ENCODE assay signal across 13 cellular contexts in the genomic region with DNA sequence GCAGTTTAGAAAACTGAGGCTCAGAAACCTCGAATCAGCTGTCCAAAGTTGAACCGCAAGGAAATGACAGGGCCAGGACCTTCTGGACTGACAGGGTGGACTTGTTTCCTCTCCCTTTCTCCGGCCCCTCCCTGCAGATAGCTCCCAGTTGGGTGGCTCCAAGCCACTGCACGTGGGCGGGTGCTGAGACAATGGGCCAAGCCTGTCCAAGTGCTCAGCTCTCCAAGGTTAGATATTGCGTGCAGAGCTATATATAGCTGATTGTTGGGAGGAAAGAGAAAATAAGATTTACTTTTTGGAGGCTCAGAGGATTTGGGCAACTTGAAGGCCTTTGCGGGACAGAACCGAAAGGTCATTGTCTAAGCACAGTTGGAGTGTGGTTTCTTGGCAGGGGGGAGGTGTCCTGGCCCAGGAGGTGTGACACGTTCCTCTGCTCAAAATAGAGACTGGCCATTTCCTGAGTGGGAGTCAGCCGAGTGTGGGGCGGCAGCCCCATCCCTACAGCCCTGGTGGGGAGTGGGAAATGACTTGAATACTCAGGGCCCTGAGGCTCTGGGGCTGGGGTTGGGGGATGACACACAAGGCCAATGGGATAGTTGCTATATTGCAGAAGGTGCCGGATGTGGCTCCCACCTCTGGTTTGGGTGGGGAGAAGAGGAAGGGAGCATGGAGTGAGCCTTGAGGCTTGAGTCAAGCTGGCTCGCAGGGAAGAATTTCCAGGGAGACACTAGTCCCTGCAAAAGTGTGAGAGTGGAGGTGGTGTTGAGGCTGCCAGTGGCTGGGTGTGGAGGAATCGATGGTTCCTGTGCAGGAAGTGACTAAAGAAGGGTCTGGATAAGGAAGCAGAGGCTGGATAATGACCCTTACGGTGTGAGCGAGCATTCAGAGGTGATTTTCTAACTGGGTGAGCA. TPM values are rescaled to one million over a fixed set of nuclear protein-coding genes. Genes with fewer than 3 reads are reported as not detected.
A peak's percentile ranks its signal among the peaks of the same experiment; 100 is the strongest.
DNase-seq lines count a peak whose midpoint lies in the region; ATAC-seq, FAIRE-seq and TF ChIP-seq lines count a peak whose summit lies in the region.
"Had no signal": no experiment of that assay in that cellular context is flagged by ENCODE, and none has a peak within 500 bp of the region (broad histone marks: within the 10 kb centered on the region; RNA-seq: fewer than 3 reads in every experiment).

No MANE protein-coding gene starts in this region.

- peak; percentile 71 for DNase-seq in AG10803 (ENCODE audit: low read depth)
- DNase-seq in K562 (ENCODE audit: extremely low read depth in 1 of 4, low spot score in 3 of 4): peak; percentile 60 to 83 (median 71)
- DNase-seq in left ventricle myocardium superior: peak; percentile 88
- peak; percentile 95 for DNase-seq in posterior vena cava (ENCODE audit: low spot score)
- DNase-seq in activated CD4-positive, CD25-positive, alpha-beta regulatory T cell treated with anti-CD3 and anti-CD28 coated beads, Interleukin-2, amount 50 U/mL, for 72 hours: no peak
- DNase-seq in naive thymus-derived CD8-positive, alpha-beta T cell: no peak
- DNase-seq in stimulated activated CD4-positive, alpha-beta T cell treated with anti-CD3 and anti-CD28 coated beads, Interleukin-12 subunit alpha, Interleukin-12 subunit beta, amount 100 ng/mL, for 4 hours: no peak
- DNase-seq: ACHN; activated B cell treated with CpG ODN at 0.5 μM for 24 hours; activated naive CD4-positive, alpha-beta T cell treated with anti-CD3 and anti-CD28 coated beads, Interleukin-2, amount 50 U/mL, for 16 hours had no signal

- TF ChIP-seq CTCF in AG10803 (conservative IDR thresholded peaks at IDR 0.05; ENCODE audit: low read length) (no peak), K562 (IDR thresholded peaks at IDR 0.05 in 2 of 3, conservative IDR thresholded peaks at IDR 0.05 in 1 of 3; ENCODE audit: insufficient read depth in 2 of 3, low read depth in 1 of 3, low read length in 3 of 3) (no peak)

- 32% methylated on average over 15 of the region's 16 CpGs for WGBS in K562 (ENCODE audit: insufficient coverage, low coverage, missing lambda C conversion rate)

- peak overlapping the region; percentile 35 for H3K4me2 ChIP-seq in K562 (ENCODE audit: insufficient read depth, low read length)
- H3K4me2 ChIP-seq: neural progenitor cell had no signal

- FAIRE-seq in K562 (lab: Jason Lieb, UNC): peak; percentile 96

- peaks cover 8 to 27% of the 10 kb centered on the region in 2 experiments for H3K4me1 ChIP-seq in K562 (replicated peaks in 1 of 2; ENCODE audit: control insufficient read depth in 2 of 2, insufficient read depth in 2 of 2, low read length in 2 of 2)
- H3K4me1 ChIP-seq: neural progenitor cell had no signal

- TF ChIP-seq EP300 in K562 (IDR thresholded peaks at IDR 0.05; ENCODE audit: low read length): no peak

- POLR2A ChIA-PET in K562 (lab: Yijun Ruan, JAX): interaction anchor here (0.7 kb wide), 1 partner anchor 45 kb away, joined by 3 read pairs; no protein-coding TSS in a partner anchor
- POLR2A ChIA-PET in naive thymus-derived CD8-positive, alpha-beta T cell (lab: Charles Lee): no interaction called here

- no peak for TF ChIP-seq POLR2A in K562 (conservative IDR thresholded peaks at IDR 0.05)

- ATAC-seq in K562 (peak; percentile 94), left ventricle myocardium superior (peak; percentile 97), HG02588 (IDR thresholded peaks at IDR 0.05; ENCODE audit: unreplicated experiment) (no peak)
- ATAC-seq in naive thymus-derived CD8-positive, alpha-beta T cell: no peak

- no peak overlapping the region for H3K27ac ChIP-seq in K562 (ENCODE audit: extremely low read depth, low read depth, low read length)
- H3K27ac ChIP-seq: neural progenitor cell had no signal

- in situ Hi-C loops in K562 (cut with MboI): no loop called here

- no peaks in the 10 kb centered on the region for H3K4me1 Mint-ChIP-seq in naive thymus-derived CD8-positive, alpha-beta T cell
- H3K4me1 Mint-ChIP-seq: activated B cell treated with CpG ODN at 0.5 μM for 24 hours, neural progenitor cell had no signal

- no peak overlapping the region for H3K27ac Mint-ChIP-seq in naive thymus-derived CD8-positive, alpha-beta T cell
- H3K27ac Mint-ChIP-seq: activated B cell treated with CpG ODN at 0.5 μM for 24 hours, neural progenitor cell had no signal

- H4K20me1 ChIP-seq in K562 (replicated peaks; ENCODE audit: control insufficient read depth, insufficient read depth, low read length): no peaks in the 10 kb centered on the region

- H2AFZ ChIP-seq in K562 (ENCODE audit: low read depth, low read length): peak overlapping the region; percentile 69
- H2AFZ ChIP-seq: neural progenitor cell had no signal

- no peaks in the 10 kb centered on the region for H3K9me1 ChIP-seq in K562 (ENCODE audit: control insufficient read depth, insufficient read depth, low read length)

- H3K9ac ChIP-seq in K562 (ENCODE audit: insufficient read depth in 1 of 2, low read depth in 2 of 2, low read length in 2 of 2): 0 out of 4 replicates have a peak overlapping the region, but pooled peaks have one; percentile 5 to 48
- H3K9ac ChIP-seq: neural progenitor cell had no signal

- H3K9me3 Mint-ChIP-seq in naive thymus-derived CD8-positive, alpha-beta T cell: no peaks in the 10 kb centered on the region
- H3K9me3 Mint-ChIP-seq: activated B cell treated with CpG ODN at 0.5 μM for 24 hours, neural progenitor cell had no signal

- no peaks in the 10 kb centered on the region for H3K79me2 ChIP-seq in K562 (ENCODE audit: control insufficient read depth, insufficient read depth, low read length)

- H3K4me3 ChIP-seq in AG10803 (ENCODE audit: low read length) (no peak overlapping the region), K562 (no peak overlapping the region)
- H3K4me3 ChIP-seq: neural progenitor cell had no signal

- peaks cover 0 to 12% (median 3%) of the 10 kb centered on the region in 5 donors for H3K27me3 Mint-ChIP-seq in naive thymus-derived CD8-positive, alpha-beta T cell

- BruUV-seq in K562 (replicated peaks; lab: Mats Ljungman, UMichigan): no TSS peak

- H3K27me3 ChIP-seq in K562 (ENCODE audit: control insufficient read depth in 2 of 2, insufficient read depth in 2 of 2, low read length in 2 of 2): no peaks in the 10 kb centered on the region

- intact Hi-C loops in K562 (cut with micrococcal nuclease): no loop called here
- intact Hi-C loops in left ventricle myocardium superior (cut with micrococcal nuclease): loop anchor here (10.0 kb wide), 1 partner anchor 87 kb away; no protein-coding TSS in a partner anchor
- intact Hi-C loops in posterior vena cava (cut with DNase I): loop anchor here in 1 of 2 donors (5.0 kb wide), 1 partner anchor 986 kb away; no protein-coding TSS in a partner anchor

- no peaks in the 10 kb centered on the region for H3K9me3 ChIP-seq in K562 (replicated peaks; ENCODE audit: control insufficient read depth, insufficient read depth, low read depth, low read length)

- CTCF ChIA-PET in K562 (lab: Yijun Ruan, JAX; ENCODE audit: low intra/inter-chr PET ratio): no interaction called here

- H3K36me3 ChIP-seq in K562 (ENCODE audit: control insufficient read depth, insufficient read depth, low read length): no peaks in the 10 kb centered on the region
- H3K36me3 ChIP-seq: neural progenitor cell had no signal

- H3K4me3 Mint-ChIP-seq in naive thymus-derived CD8-positive, alpha-beta T cell: no peak overlapping the region
- H3K4me3 Mint-ChIP-seq: activated B cell treated with CpG ODN at 0.5 μM for 24 hours, neural progenitor cell had no signal

- no peaks in the 10 kb centered on the region for H3K36me3 Mint-ChIP-seq in naive thymus-derived CD8-positive, alpha-beta T cell
- H3K36me3 Mint-ChIP-seq: neural progenitor cell had no signal

- TF ChIP-seq RAD21 in K562 (CRISPR knock-in tag; conservative IDR thresholded peaks at IDR 0.05 in 1 of 2, IDR thresholded peaks at IDR 0.05 in 1 of 2): no peak

RNA-seq across cellular contexts. Expression of gene SMAD5, which starts 44.4 kb away (rescaled TPM):
- total RNA-seq in K562 (2011; cell fraction: chromatin; rRNA removed; ENCODE audit: low replicate concordance): 37.6 and 119 TPM in 2 replicates
- 9.2 and 17.2 TPM in 2 replicates for total RNA-seq in K562 (2011; cell fraction: nucleolus; rRNA removed)
- 23.3 and 36.0 TPM in 2 replicates for total RNA-seq in K562 (2011; cell fraction: nucleoplasm; rRNA removed)
- total RNA-seq in K562 (2014; rRNA removed) (14.7 and 14.8 TPM in 2 replicates), K562 (2014; rRNA removed; fragmentation: Illumina TruSeq; extraction: Trizol) (35.0 and 47.9 TPM in 2 replicates), K562 (2015; rRNA removed; fragmentation: Illumina TruSeq; extraction: Trizol) (26.5 and 29.5 TPM in 2 replicates), K562 (2021) (34.4 and 38.5 TPM in 2 replicates), left ventricle myocardium superior (41.7 TPM), posterior vena cava (10 to 100 TPM; 71.0 to 79.2 TPM)
- polyA plus RNA-seq in K562 (2011; rRNA removed) (49.0 and 53.9 TPM in 2 replicates), K562 (2014; fragmentation: Illumina TruSeq; extraction: Trizol) (20.3 and 21.1 TPM in 2 replicates), K562 (2014; fragmentation: Nextera tagmentation; extraction: Ambion mirVana) (10 to 100 TPM; 14.2 to 18.9 TPM), K562 (2014; rRNA removed) (12.4 and 17.4 TPM in 2 replicates)
- polyA plus RNA-seq in K562 (2011; cell fraction: cytosol; rRNA removed): 23.7 and 43.2 TPM in 2 replicates
- polyA plus RNA-seq in K562 (2011; cell fraction: nucleus; rRNA removed): 15.7 and 27.0 TPM in 2 replicates
- 12.9 and 17.5 TPM in 2 replicates for polyA plus RNA-seq in K562 (2012)
- 143 and 178 TPM in 2 replicates for polyA minus RNA-seq in K562 (2011; rRNA and poly(A)+ RNA removed)
- polyA minus RNA-seq in K562 (2011; cell fraction: cytosol; rRNA and poly(A)+ RNA removed): 41.4 and 59.4 TPM in 2 replicates
- 19.7 and 42.3 TPM in 2 replicates for polyA minus RNA-seq in K562 (2011; cell fraction: nucleus; rRNA and poly(A)+ RNA removed)
- 10 to 100 TPM; 20.0 to 21.5 TPM for total RNA-seq in naive thymus-derived CD8-positive, alpha-beta T cell
- polyA plus RNA-seq in naive thymus-derived CD8-positive, alpha-beta T cell: 10 to 100 TPM; 10.8 to 17.2 (median 14.7) TPM

RNA-seq across cellular contexts. Expression of gene TGFBI, which starts 59.4 kb away (rescaled TPM):
- 0.21 TPM in 1 of 2 replicates, not detected in the other for total RNA-seq in K562 (2011; cell fraction: chromatin; rRNA removed; ENCODE audit: low replicate concordance)
- total RNA-seq in K562 (2011; cell fraction: nucleolus; rRNA removed): not detected in 2 replicates
- total RNA-seq in K562 (2011; cell fraction: nucleoplasm; rRNA removed): 0.61 TPM in 1 of 2 replicates, not detected in the other
- 0.05 TPM in 1 of 2 replicates, not detected in the other for total RNA-seq in K562 (2014; rRNA removed)
- not detected in 2 replicates for total RNA-seq in K562 (2014; rRNA removed; fragmentation: Illumina TruSeq; extraction: Trizol)
- not detected in 2 replicates for total RNA-seq in K562 (2015; rRNA removed; fragmentation: Illumina TruSeq; extraction: Trizol)
- 0.62 and 0.98 TPM in 2 replicates for total RNA-seq in K562 (2021)
- polyA plus RNA-seq in K562 (2011; rRNA removed): 0.08 TPM in 1 of 2 replicates, not detected in the other
- polyA plus RNA-seq in K562 (2011; cell fraction: cytosol; rRNA removed): 0.06 TPM in 1 of 2 replicates, not detected in the other
- polyA plus RNA-seq in K562 (2011; cell fraction: nucleus; rRNA removed): 0.04 and 0.26 TPM in 2 replicates
- polyA plus RNA-seq in K562 (2012): 0.18 TPM in 1 of 2 replicates, not detected in the other
- polyA plus RNA-seq in K562 (2014; fragmentation: Illumina TruSeq; extraction: Trizol): not detected in 2 replicates
- not detected for polyA plus RNA-seq in K562 (2014; fragmentation: Nextera tagmentation; extraction: Ambion mirVana)
- polyA plus RNA-seq in K562 (2014; rRNA removed): not detected in 2 replicates
- not detected in 2 replicates for polyA minus RNA-seq in K562 (2011; rRNA and poly(A)+ RNA removed)
- polyA minus RNA-seq in K562 (2011; cell fraction: cytosol; rRNA and poly(A)+ RNA removed): 0.57 and 1.6 TPM in 2 replicates
- polyA minus RNA-seq in K562 (2011; cell fraction: nucleus; rRNA and poly(A)+ RNA removed): not detected in 2 replicates
- 47.6 TPM for total RNA-seq in left ventricle myocardium superior
- total RNA-seq in posterior vena cava: 100 to 1,000 TPM; 173 to 286 TPM
- total RNA-seq in naive thymus-derived CD8-positive, alpha-beta T cell: 10 to 100 TPM in 1 of 2 experiments, 1 to 10 TPM in 1; 8.9 to 11.7 TPM
- 1 to 10 TPM in 1 of 3 donors, under 1 TPM in 1, not detected in 1; 0.34 to 3.2 TPM for polyA plus RNA-seq in naive thymus-derived CD8-positive, alpha-beta T cell
- total RNA-seq: OCI-LY7 had no signal

Comparison
In these comparisons a context has a peak if more than half of its experiments do, and no peak if none do; other contexts are left out.
1. DNase-seq: peak in AG10803 (single experiment), K562 (4 of 4), left ventricle myocardium superior (single experiment) and posterior vena cava (single experiment); none in activated CD4-positive, CD25-positive, alpha-beta regulatory T cell treated with anti-CD3 and anti-CD28 coated beads, Interleukin-2, amount 50 U/mL, for 72 hours (single experiment), naive thymus-derived CD8-positive, alpha-beta T cell (0 of 10) and stimulated activated CD4-positive, alpha-beta T cell treated with anti-CD3 and anti-CD28 coated beads, Interleukin-12 subunit alpha, Interleukin-12 subunit beta, amount 100 ng/mL, for 4 hours (single experiment).
2. ATAC-seq: peak in K562 (single experiment) and left ventricle myocardium superior (single experiment); none in HG02588 (single experiment) and naive thymus-derived CD8-positive, alpha-beta T cell (0 of 2).
3. RNA of gene TGFBI, which starts 59.4 kb away (total RNA-seq): 173 to 286 TPM in posterior vena cava, 47.6 TPM in left ventricle myocardium superior (single experiment) and 8.9 to 11.7 TPM in naive thymus-derived CD8-positive, alpha-beta T cell; 0.05 to 0.98 TPM in K562; every median in the first group is over 4 times any median in the second.